25 cellular contexts compared by ENCODE assay signal in the genomic region with DNA sequence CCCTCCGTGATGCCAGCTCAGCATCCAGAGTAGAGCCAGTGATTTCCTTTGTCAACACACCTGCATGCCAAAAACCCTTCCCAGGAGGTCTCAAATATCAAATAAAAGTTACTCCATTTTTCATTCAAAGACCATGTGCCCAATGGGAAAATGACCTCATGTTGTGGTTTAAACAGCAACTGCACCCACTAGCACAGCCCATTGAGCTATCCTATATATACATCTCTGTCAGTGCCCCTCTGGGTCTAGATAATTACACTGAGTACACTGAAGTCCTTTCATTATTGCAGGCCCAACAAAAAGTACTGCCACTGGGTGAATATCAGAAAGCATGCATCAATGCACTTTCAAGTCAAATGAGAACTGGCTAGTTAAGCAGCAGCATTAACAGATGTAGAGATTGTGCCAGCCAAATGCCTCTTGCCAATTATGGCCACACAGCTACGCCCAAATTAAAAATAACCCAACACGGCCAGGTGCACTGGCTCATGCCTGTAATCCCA.
DNase-seq lines count a peak whose midpoint lies in the region; ATAC-seq and TF ChIP-seq lines count a peak whose summit lies in the region.
"Had no signal": no experiment of that assay in that cellular context is flagged by ENCODE, and none has a peak within 500 bp of the region (broad histone marks: within the 10 kb centered on the region; RNA-seq: fewer than 3 reads in every experiment).

No MANE protein-coding gene starts in this region.

- H2AFZ ChIP-seq in Karpas-422 (ENCODE audit: low read length) (no peak overlapping the region), hepatocyte (no peak overlapping the region)
- H2AFZ ChIP-seq: parathyroid adenoma had no signal

- 35 to 54% (median 38%) methylated on average over 3 of the region's 3 CpGs for WGBS in psoas muscle, 3 donors
- 99% methylated on average over 3 of the region's 3 CpGs for WGBS in hepatocyte (ENCODE audit: low lambda C conversion rate, missing lambda C conversion rate)
- 44% methylated on average over 3 of the region's 3 CpGs for WGBS in prostate gland

- intact Hi-C loops in psoas muscle (cut with DNase I) (no loop called here), mucosa of descending colon (cut with DNase I, micrococcal nuclease) (no loop called here), prostate gland (cut with DNase I) (no loop called here)

- no peak for TF ChIP-seq CTCF in psoas muscle (IDR thresholded peaks at IDR 0.05)
- TF ChIP-seq CTCF in hepatocyte (IDR thresholded peaks at IDR 0.05; ENCODE audit: poor library complexity): no peak
- no peak for TF ChIP-seq CTCF in mucosa of descending colon (IDR thresholded peaks at IDR 0.05)
- no peak for TF ChIP-seq CTCF in prostate gland (IDR thresholded peaks at IDR 0.05)

- H3K4me2 ChIP-seq in Karpas-422 (ENCODE audit: low read depth, low read length, poor library complexity, severe bottlenecking): peak overlapping the region; percentile 51
- H3K4me2 ChIP-seq in hepatocyte: no peak overlapping the region

- peaks cover 17% of the 10 kb centered on the region; the same call in 1 of the 2 replicates for H3K79me2 ChIP-seq in Karpas-422 (ENCODE audit: low read length)
- H3K79me2 ChIP-seq in hepatocyte: peaks cover 70% of the 10 kb centered on the region

- no peak for TF ChIP-seq POLR2A in prostate gland (IDR thresholded peaks at IDR 0.05)

- H3K27ac ChIP-seq in Karpas-422 (ENCODE audit: low read length) (peak overlapping the region; percentile 96), psoas muscle (peak overlapping the region; percentile 64), hepatocyte (no peak overlapping the region), prostate gland (no peak overlapping the region)
- H3K27ac ChIP-seq: coronary artery, esophagus squamous epithelium, left ventricle myocardium inferior, parathyroid adenoma, RWPE1, SK-N-MC, upper lobe of right lung had no signal

- peak overlapping the region; percentile 43 for H3K9ac ChIP-seq in Karpas-422 (ENCODE audit: low read length)
- H3K9ac ChIP-seq: parathyroid adenoma had no signal

- H3K4me3 ChIP-seq in Karpas-422 (ENCODE audit: low read length) (peak overlapping the region; percentile 9; the same call in 1 of the 2 replicates), psoas muscle (no peak overlapping the region), hepatocyte (no peak overlapping the region), mucosa of descending colon (no peak overlapping the region), prostate gland (no peak overlapping the region)
- H3K4me3 ChIP-seq: coronary artery, esophagus squamous epithelium, gastroesophageal sphincter, left ventricle myocardium inferior, SK-N-MC, upper lobe of right lung had no signal

- H3K4me1 ChIP-seq in Karpas-422 (ENCODE audit: low read length): peaks cover 94% of the 10 kb centered on the region
- peaks cover 51% of the 10 kb centered on the region for H3K4me1 ChIP-seq in psoas muscle
- peaks cover 15% of the 10 kb centered on the region for H3K4me1 ChIP-seq in hepatocyte (ENCODE audit: insufficient read depth)
- H3K4me1 ChIP-seq in mucosa of descending colon (ENCODE audit: low read depth): peaks cover 8% of the 10 kb centered on the region
- H3K4me1 ChIP-seq in prostate gland (replicated peaks): peaks cover 10% of the 10 kb centered on the region

- H3K27me3 ChIP-seq in Karpas-422 (ENCODE audit: low read length) (no peaks in the 10 kb centered on the region), psoas muscle (ENCODE audit: insufficient read depth in 3 of 3, low read length in 2 of 3) (no peaks in the 10 kb centered on the region), hepatocyte (no peaks in the 10 kb centered on the region), prostate gland (replicated peaks; ENCODE audit: insufficient read depth) (no peaks in the 10 kb centered on the region)
- H3K27me3 ChIP-seq: esophagus squamous epithelium, gastroesophageal sphincter, upper lobe of right lung had no signal

- no peaks in the 10 kb centered on the region for H4K20me1 ChIP-seq in Karpas-422 (ENCODE audit: insufficient read depth, low read depth, low read length)
- peaks cover 7% of the 10 kb centered on the region for H4K20me1 ChIP-seq in hepatocyte (ENCODE audit: insufficient read depth, poor library complexity, severe bottlenecking)

- DNase-seq in COR-L47 (lab: John Stamatoyannopoulos, UW): peak; percentile 58
- peak; percentile 95 for DNase-seq in Karpas-422
- DNase-seq in RPMI8226: peak; percentile 20
- DNase-seq in psoas muscle: no peak
- no peak for DNase-seq in stimulated activated CD4-positive, alpha-beta T cell treated with anti-CD3 and anti-CD28 coated beads, Interleukin-2, amount 100 ng/mL, for 48 hours
- DNase-seq in hepatocyte (ENCODE audit: low spot score): no peak
- DNase-seq in mucosa of descending colon: no peak
- DNase-seq in prostate gland (ENCODE audit: low spot score): no peak
- DNase-seq: activated CD4-positive, alpha-beta T cell treated with anti-CD3 and anti-CD28 coated beads for 36 hours; activated naive CD4-positive, alpha-beta T cell treated with Interleukin-2 at 50 U/mL for 16 hours; activated T-cell treated with anti-CD3 and anti-CD28 coated beads, Interleukin-2, amount 50 U/mL, for 48 hours; amniotic stem cell; esophagus squamous epithelium; HCEC 1CT; left ventricle myocardium inferior; NCI-H1930; NCI-H510A; stimulated activated CD8-positive, alpha-beta memory T cell treated with anti-CD3 and anti-CD28 coated beads, Interleukin-4, amount 100 ng/mL, for 48 hours; T-helper 17 cell; upper lobe of right lung had no signal

- H3K9me2 ChIP-seq in Karpas-422 (replicated peaks; ENCODE audit: insufficient read depth, low read length) (no peaks in the 10 kb centered on the region), hepatocyte (replicated peaks; ENCODE audit: insufficient read depth) (no peaks in the 10 kb centered on the region)

- no peaks in the 10 kb centered on the region for H3K36me3 ChIP-seq in Karpas-422 (ENCODE audit: insufficient read depth, low read length)
- no peaks in the 10 kb centered on the region for H3K36me3 ChIP-seq in psoas muscle (ENCODE audit: insufficient read depth in 1 of 2, low read depth in 1 of 2)
- H3K36me3 ChIP-seq in hepatocyte (replicated peaks; ENCODE audit: insufficient read depth, low read depth): no peaks in the 10 kb centered on the region
- H3K36me3 ChIP-seq in mucosa of descending colon (ENCODE audit: low read depth): no peaks in the 10 kb centered on the region
- no peaks in the 10 kb centered on the region for H3K36me3 ChIP-seq in prostate gland
- H3K36me3 ChIP-seq: gastroesophageal sphincter, left ventricle myocardium inferior, upper lobe of right lung had no signal

- ATAC-seq in psoas muscle (peak in 3 of 4 donors; percentile 64 to 74 (median 65)), mucosa of descending colon (no peak)
- ATAC-seq: activated CD4-positive, alpha-beta T cell treated with anti-CD3 and anti-CD28 coated beads for 36 hours; gastroesophageal sphincter; T-helper 17 cell; upper lobe of right lung had no signal

- no peaks in the 10 kb centered on the region for H3K9me3 ChIP-seq in Karpas-422 (ENCODE audit: low read length)
- H3K9me3 ChIP-seq in psoas muscle: no peaks in the 10 kb centered on the region
- no peaks in the 10 kb centered on the region for H3K9me3 ChIP-seq in hepatocyte (ENCODE audit: low read depth)
- no peaks in the 10 kb centered on the region for H3K9me3 ChIP-seq in mucosa of descending colon
- no peaks in the 10 kb centered on the region for H3K9me3 ChIP-seq in prostate gland
- H3K9me3 ChIP-seq: esophagus squamous epithelium, gastroesophageal sphincter, left ventricle myocardium inferior, upper lobe of right lung had no signal

Comparison
In these comparisons a context has a peak if more than half of its experiments do, and no peak if none do; other contexts are left out.
1. DNase-seq: peak in COR-L47 (single experiment), Karpas-422 (single experiment) and RPMI8226 (single experiment); none in psoas muscle (0 of 2), stimulated activated CD4-positive, alpha-beta T cell treated with anti-CD3 and anti-CD28 coated beads, Interleukin-2, amount 100 ng/mL, for 48 hours (0 of 2), hepatocyte (single experiment), mucosa of descending colon (0 of 3) and prostate gland (single experiment).
2. H3K27ac ChIP-seq: peak in Karpas-422 (single experiment) and psoas muscle (single experiment); none in hepatocyte (single experiment) and prostate gland (0 of 2).